Comparison of ENCODE assay signal across 16 cellular contexts in the genomic region with DNA sequence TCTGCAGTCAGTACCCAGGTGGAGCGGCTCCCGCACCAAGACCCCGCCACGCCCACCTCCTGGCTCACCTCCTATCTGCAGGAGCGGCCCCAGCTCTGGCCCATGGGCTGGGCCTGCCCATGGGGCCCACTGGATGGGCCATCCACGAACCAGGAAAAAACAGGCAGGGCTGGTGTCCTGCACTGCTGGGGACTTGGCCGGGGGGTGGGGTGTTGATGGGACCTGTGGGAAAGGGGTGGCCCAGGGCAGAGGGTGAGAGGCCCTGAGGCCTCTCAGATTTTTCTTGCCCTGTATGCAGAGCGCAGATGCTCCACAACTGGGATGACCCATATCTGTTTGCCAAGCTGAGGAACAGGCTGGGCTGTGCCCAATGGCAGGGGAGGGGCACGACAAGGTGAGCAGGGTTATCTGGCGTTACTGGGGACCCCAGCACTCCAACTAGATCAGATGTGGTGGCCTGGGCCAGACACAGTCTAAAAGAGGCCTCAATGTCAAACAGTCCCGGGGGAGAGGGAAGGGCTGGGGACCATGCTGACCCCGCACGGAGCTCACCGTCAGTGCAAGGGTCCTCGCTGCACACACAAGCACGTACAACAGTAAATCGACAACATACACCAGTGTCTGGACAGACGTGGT. TPM values are rescaled to one million over a fixed set of nuclear protein-coding genes. Genes with fewer than 3 reads are reported as not detected.
DNase-seq lines count a peak whose midpoint lies in the region; ATAC-seq and TF ChIP-seq lines count a peak whose summit lies in the region.
"Had no signal": no experiment of that assay in that cellular context is flagged by ENCODE, and none has a peak within 500 bp of the region (broad histone marks: within the 10 kb centered on the region; RNA-seq: fewer than 3 reads in every experiment).

No MANE protein-coding gene starts in this region.

- CTCF ChIA-PET in activated naive CD4-positive, alpha-beta T cell treated with anti-CD3 and anti-CD28 coated beads for 36 hours (lab: Charles Lee), result interaction anchor here (0.9 to 1.6 kb wide), 2 partner anchors 28 to 191 kb away, joined by 3 to 4 read pairs; no protein-coding TSS in a partner anchor
- CTCF ChIA-PET in WTC11 (lab: Charles Lee), result interaction anchor here (1.2 kb wide), 1 partner anchor 73 kb away, joined by 3 read pairs; no protein-coding TSS in a partner anchor

- H3K36me3 Mint-ChIP-seq in activated naive CD4-positive, alpha-beta T cell treated with anti-CD3 and anti-CD28 coated beads for 36 hours (ENCODE audit: low read depth), result peaks cover 12% of the 10 kb centered on the region
- no peaks in the 10 kb centered on the region for H3K36me3 Mint-ChIP-seq in brain
- H3K36me3 Mint-ChIP-seq in WTC11, result no peaks in the 10 kb centered on the region

- no peaks in the 10 kb centered on the region for H3K27me3 Mint-ChIP-seq in activated naive CD4-positive, alpha-beta T cell treated with anti-CD3 and anti-CD28 coated beads for 36 hours (ENCODE audit: low read depth)
- H3K27me3 Mint-ChIP-seq in brain, result no peaks in the 10 kb centered on the region
- H3K27me3 Mint-ChIP-seq in WTC11 (ENCODE audit: low read depth), result no peaks in the 10 kb centered on the region; the same call in 1 of the 2 replicates
- H3K27me3 Mint-ChIP-seq: activated naive CD4-positive, alpha-beta T cell treated with anti-CD3 and anti-CD28 coated beads, Interleukin-2, amount 10 ng/mL, durations not matched to agents 7 days and 5 days; progenitor cell of endocrine pancreas had no signal

- POLR2A ChIA-PET in WTC11 (lab: Charles Lee), result interaction anchor here (0.8 kb wide), 1 partner anchor 11 kb away, joined by 4 read pairs; no protein-coding TSS in a partner anchor

- peak overlapping the region; percentile 91 for H3K27ac ChIP-seq in lower lobe of right lung
- peak overlapping the region; percentile 92 for H3K27ac ChIP-seq in subcutaneous abdominal adipose tissue (ENCODE audit: low read depth, low read length)
- H3K27ac ChIP-seq: testis had no signal

- peaks cover 14% of the 10 kb centered on the region for H3K36me3 ChIP-seq in lower lobe of right lung
- H3K36me3 ChIP-seq in subcutaneous abdominal adipose tissue (ENCODE audit: control insufficient read depth in 5 of 5, insufficient read depth in 5 of 5, low read length in 5 of 5), result peaks cover 0 to 11% (median 9%) of the 10 kb centered on the region in 5 donors

- H3K9me3 ChIP-seq in lower lobe of right lung (no peaks in the 10 kb centered on the region), subcutaneous abdominal adipose tissue (ENCODE audit: control insufficient read depth in 5 of 5, low read length in 5 of 5) (no peaks in the 10 kb centered on the region)
- H3K9me3 ChIP-seq: testis had no signal

- H3K4me3 ChIP-seq in lower lobe of right lung, result no peak overlapping the region
- H3K4me3 ChIP-seq in subcutaneous abdominal adipose tissue (ENCODE audit: low read depth in 1 of 5, low read length in 5 of 5), result no peak overlapping the region
- H3K4me3 ChIP-seq: testis had no signal

- peaks cover 6% of the 10 kb centered on the region for H3K4me1 Mint-ChIP-seq in activated naive CD4-positive, alpha-beta T cell treated with anti-CD3 and anti-CD28 coated beads for 36 hours (ENCODE audit: low read depth)
- H3K4me1 Mint-ChIP-seq in brain (peaks cover 12% of the 10 kb centered on the region), WTC11 (no peaks in the 10 kb centered on the region)

- H3K27me3 ChIP-seq in lower lobe of right lung (ENCODE audit: low read depth) (no peaks in the 10 kb centered on the region), subcutaneous abdominal adipose tissue (ENCODE audit: control insufficient read depth in 5 of 5, insufficient read depth in 4 of 5, low read length in 5 of 5) (no peaks in the 10 kb centered on the region)
- H3K27me3 ChIP-seq: testis had no signal

- H3K4me3 Mint-ChIP-seq in activated naive CD4-positive, alpha-beta T cell treated with anti-CD3 and anti-CD28 coated beads for 36 hours, result peak overlapping the region; percentile 14
- H3K4me3 Mint-ChIP-seq in brain (peak overlapping the region in 4 of 5 experiments; percentile 18 to 65 (median 45)), WTC11 (no peak overlapping the region; the same call in 1 of the 2 replicates)

- peaks cover 68% of the 10 kb centered on the region for H3K4me1 ChIP-seq in lower lobe of right lung
- peaks cover 6 to 78% (median 75%) of the 10 kb centered on the region in 5 donors for H3K4me1 ChIP-seq in subcutaneous abdominal adipose tissue (ENCODE audit: control insufficient read depth in 5 of 5, insufficient read depth in 5 of 5, low read length in 5 of 5)

- no peak for DNase-seq in activated naive CD4-positive, alpha-beta T cell treated with anti-CD3 and anti-CD28 coated beads for 36 hours
- DNase-seq in activated naive CD4-positive, alpha-beta T cell treated with anti-CD3 and anti-CD28 coated beads, Interleukin-2, amount 50 U/mL, for 16 hours, result no peak
- DNase-seq in lower lobe of right lung, result peak; percentile 50
- no peak for DNase-seq in effector CD8-positive, alpha-beta T cell (lab: John Stamatoyannopoulos, UW)
- no peak for DNase-seq in SW 1271 (lab: John Stamatoyannopoulos, UW)
- DNase-seq in WTC11 (ENCODE audit: low spot score), result no peak
- DNase-seq: activated naive CD4-positive, alpha-beta T cell treated with anti-CD3 and anti-CD28 coated beads, Interleukin-2, amount 10 ng/mL, durations not matched to agents 7 days and 5 days; GF-D8; NCI-H187 treated with DMSO at 0.1 percent for 48 hours; NCI-H510A treated with DMSO at 0.1 percent for 48 hours; testis had no signal

- H3K9ac ChIP-seq in subcutaneous abdominal adipose tissue (ENCODE audit: low read length in 5 of 5), result no peak overlapping the region

- TF ChIP-seq CTCF in brain (conservative IDR thresholded peaks at IDR 0.05), result no peak
- no peak for TF ChIP-seq CTCF in lower lobe of right lung (IDR thresholded peaks at IDR 0.05)
- TF ChIP-seq CTCF in WTC11 (IDR thresholded peaks at IDR 0.05), result no peak

- intact Hi-C loops in activated naive CD4-positive, alpha-beta T cell treated with anti-CD3 and anti-CD28 coated beads for 36 hours (cut with micrococcal nuclease), result no loop called here
- intact Hi-C loops in lower lobe of right lung (cut with DNase I), result no loop called here

- H3K27ac Mint-ChIP-seq in activated naive CD4-positive, alpha-beta T cell treated with anti-CD3 and anti-CD28 coated beads for 36 hours, result peak overlapping the region; percentile 13
- H3K27ac Mint-ChIP-seq in brain, result peak overlapping the region in 3 of 5 experiments; percentile 27 to 48 (median 41)
- no peak overlapping the region for H3K27ac Mint-ChIP-seq in WTC11

- no peaks in the 10 kb centered on the region for H3K9me3 Mint-ChIP-seq in activated naive CD4-positive, alpha-beta T cell treated with anti-CD3 and anti-CD28 coated beads for 36 hours
- H3K9me3 Mint-ChIP-seq in brain (no peaks in the 10 kb centered on the region), WTC11 (no peaks in the 10 kb centered on the region)
- H3K9me3 Mint-ChIP-seq: activated naive CD4-positive, alpha-beta T cell treated with anti-CD3 and anti-CD28 coated beads, Interleukin-2, amount 10 ng/mL, durations not matched to agents 7 days and 5 days had no signal

- ATAC-seq in lower lobe of right lung, result no peak
- no peak for ATAC-seq in WTC11
- ATAC-seq: SK-N-SH treated with all-trans-retinoic acid at 6 μM for 48 hours had no signal

TF ChIP-seq in WTC11, 78 proteins besides CTCF, POLR2A, EP300 and RAD21:
- TF ChIP-seq KAT7 (CRISPR knock-in tag; IDR thresholded peaks at IDR 0.05; ENCODE audit: borderline replicate concordance) (no peak), NFE2L1 (CRISPR knock-in tag; IDR thresholded peaks at IDR 0.05) (no peak)

RNA-seq across cellular contexts. Expression of a gene that starts 2.6 kb away (rescaled TPM):
- total RNA-seq in activated naive CD4-positive, alpha-beta T cell treated with anti-CD3 and anti-CD28 coated beads for 36 hours, result 100 to 1,000 TPM; 202 to 210 TPM
- 49.4 TPM for polyA plus RNA-seq in brain (ENCODE audit: insufficient read depth, low read depth, low replicate concordance)
- 94.7 TPM for total RNA-seq in lower lobe of right lung
- total RNA-seq in WTC11 (2021), result 42.9 to 45.7 TPM (median 44.3 TPM) in 3 replicates

RNA-seq across cellular contexts. Expression of a gene that starts 39.5 kb away (rescaled TPM):
- total RNA-seq in activated naive CD4-positive, alpha-beta T cell treated with anti-CD3 and anti-CD28 coated beads for 36 hours, result 10 to 100 TPM; 15.3 to 16.2 TPM
- polyA plus RNA-seq in brain (ENCODE audit: insufficient read depth, low read depth, low replicate concordance), result 18.8 TPM
- total RNA-seq in lower lobe of right lung (42.7 TPM), WTC11 (2021) (34.9 to 42.8 TPM (median 35.2 TPM) in 3 replicates)

RNA-seq across cellular contexts. Expression of a gene that starts 39.7 kb away (rescaled TPM):
- 1 to 10 TPM; 7.4 to 9.6 TPM for total RNA-seq in activated naive CD4-positive, alpha-beta T cell treated with anti-CD3 and anti-CD28 coated beads for 36 hours
- polyA plus RNA-seq in brain (ENCODE audit: insufficient read depth, low read depth, low replicate concordance), result 10.8 TPM
- total RNA-seq in lower lobe of right lung (25.9 TPM), WTC11 (2021) (26.5 to 29.2 TPM (median 26.7 TPM) in 3 replicates)

RNA-seq across cellular contexts. Expression of a gene that starts 54.6 kb away (rescaled TPM):
- total RNA-seq in activated naive CD4-positive, alpha-beta T cell treated with anti-CD3 and anti-CD28 coated beads for 36 hours, result under 1 TPM; 0.12 to 0.15 TPM
- polyA plus RNA-seq in brain (ENCODE audit: insufficient read depth, low read depth, low replicate concordance), result not detected
- total RNA-seq in lower lobe of right lung, result 0.09 TPM
- 0.23 to 0.34 TPM (median 0.24 TPM) in 3 replicates for total RNA-seq in WTC11 (2021)
- total RNA-seq: A673 had no signal
